In genomic region chr14:53881921-53882320, GRCh38 we compare ENCODE assay signal across 19 cellular contexts.
DNase-seq lines count a peak whose midpoint lies in the region; ATAC-seq, FAIRE-seq and TF ChIP-seq lines count a peak whose summit lies in the region.
"Had no signal": no experiment of that assay in that cellular context is flagged by ENCODE, and none has a peak within 500 bp of the region (broad histone marks: within the 10 kb centered on the region; RNA-seq: fewer than 3 reads in every experiment).

No MANE protein-coding gene starts in this region.

- no peaks in the 10 kb centered on the region for H3K36me3 Mint-ChIP-seq in astrocyte (ENCODE audit: low read depth, unreplicated experiment)
- H3K36me3 Mint-ChIP-seq in CD8-positive, alpha-beta memory T cell: no peaks in the 10 kb centered on the region
- H3K36me3 Mint-ChIP-seq: CD14-positive monocyte had no signal

- dilution Hi-C loops in mammary epithelial cell (cut with HindIII; ENCODE audit: low sequenced_read_pairs): no loop called here

- 75 to 77% methylated on average over 5 of the region's 5 CpGs for WGBS in heart right ventricle, 2 donors
- 68% methylated on average over 5 of the region's 5 CpGs for WGBS in liver
- 43% methylated on average over 5 of the region's 5 CpGs for WGBS in smooth muscle cell (ENCODE audit: low lambda C conversion rate)
- 62% methylated on average over 5 of the region's 5 CpGs for WGBS in mammary epithelial cell (ENCODE audit: low coverage, missing lambda C conversion rate)

- FAIRE-seq in astrocyte (lab: Jason Lieb, UNC): no peak
- FAIRE-seq: GM12891, GM18507 had no signal

- H3K4me3 Mint-ChIP-seq in astrocyte (ENCODE audit: unreplicated experiment): no peak overlapping the region
- H3K4me3 Mint-ChIP-seq in CD8-positive, alpha-beta memory T cell: no peak overlapping the region
- H3K4me3 Mint-ChIP-seq: CD14-positive monocyte had no signal

- TF ChIP-seq CTCF in left ventricle myocardium inferior (IDR thresholded peaks at IDR 0.05; ENCODE audit: borderline replicate concordance) (no peak), heart right ventricle (IDR thresholded peaks at IDR 0.05) (no peak), astrocyte (IDR thresholded peaks at IDR 0.05; ENCODE audit: insufficient read depth, low read depth, low read length) (no peak), liver (IDR thresholded peaks at IDR 0.05; ENCODE audit: low read depth, low read length, missing input control) (no peak), smooth muscle cell (IDR thresholded peaks at IDR 0.05; ENCODE audit: borderline replicate concordance, insufficient read depth, poor library complexity, severe bottlenecking) (no peak), mammary epithelial cell (conservative IDR thresholded peaks at IDR 0.05 in 1 of 2, IDR thresholded peaks at IDR 0.05 in 1 of 2; ENCODE audit: extremely low read depth in 1 of 2, insufficient read depth in 1 of 2, low read depth in 1 of 2, low read length in 2 of 2) (no peak)

- no peaks in the 10 kb centered on the region for H4K20me1 ChIP-seq in astrocyte (ENCODE audit: insufficient read depth, low read length)
- H4K20me1 ChIP-seq in smooth muscle cell (ENCODE audit: low read depth): no peaks in the 10 kb centered on the region
- no peaks in the 10 kb centered on the region for H4K20me1 ChIP-seq in mammary epithelial cell (ENCODE audit: insufficient read depth, low read length)

- H3K36me3 ChIP-seq in left ventricle myocardium inferior (no peaks in the 10 kb centered on the region), heart right ventricle (no peaks in the 10 kb centered on the region), astrocyte (ENCODE audit: insufficient read depth, low read length) (no peaks in the 10 kb centered on the region), liver (ENCODE audit: control insufficient read depth in 4 of 4, insufficient read depth in 3 of 4, low read depth in 1 of 4, low read length in 3 of 4) (no peaks in the 10 kb centered on the region), smooth muscle cell (ENCODE audit: low read depth) (no peaks in the 10 kb centered on the region), mammary epithelial cell (ENCODE audit: insufficient read depth, low read length) (no peaks in the 10 kb centered on the region)
- no peaks in the 10 kb centered on the region for H3K36me3 ChIP-seq in CD8-positive, alpha-beta memory T cell (ENCODE audit: insufficient read depth, low read length)

- H3K4me3 ChIP-seq in left ventricle myocardium inferior (no peak overlapping the region), heart right ventricle (no peak overlapping the region), astrocyte (ENCODE audit: insufficient read depth, low read depth, low read length) (no peak overlapping the region), liver (ENCODE audit: low read depth in 1 of 3, low read length in 3 of 3) (peak overlapping the region in 1 of 3 donors; percentile 8), smooth muscle cell (peak overlapping the region; percentile 11), mammary epithelial cell (replicated peaks in 1 of 3; ENCODE audit: insufficient read depth in 1 of 3, low read depth in 2 of 3, low read length in 3 of 3) (no peak overlapping the region)
- H3K4me3 ChIP-seq in CD8-positive, alpha-beta memory T cell (ENCODE audit: low read length): no peak overlapping the region
- H3K4me3 ChIP-seq: SK-N-MC had no signal

- H3K27ac ChIP-seq in left ventricle myocardium inferior (replicated peaks) (peak overlapping the region; percentile 81), heart right ventricle (peak overlapping the region in 3 of 10 donors; percentile 19 to 78 (median 34)), astrocyte (ENCODE audit: low read depth, low read length) (no peak overlapping the region), liver (ENCODE audit: low read depth in 1 of 2, low read length in 2 of 2) (peak overlapping the region; percentile 42 to 70), smooth muscle cell (ENCODE audit: low read depth) (peak overlapping the region; percentile 92), mammary epithelial cell (ENCODE audit: insufficient read depth, low read depth, low read length) (no peak overlapping the region)
- no peak overlapping the region for H3K27ac ChIP-seq in CD8-positive, alpha-beta memory T cell (ENCODE audit: low read depth, low read length)
- H3K27ac ChIP-seq: 22Rv1, SK-N-MC had no signal

- in situ Hi-C loops in mammary epithelial cell (cut with MboI; ENCODE audit: low sequenced_read_pairs in 2 of 2): no loop called here

- no peak overlapping the region for H3K9ac ChIP-seq in astrocyte (ENCODE audit: low read length)
- H3K9ac ChIP-seq in liver (ENCODE audit: low read depth in 1 of 2, low read length in 2 of 2): no peak overlapping the region
- H3K9ac ChIP-seq in smooth muscle cell (ENCODE audit: low read depth): peak overlapping the region; percentile 49
- no peak overlapping the region for H3K9ac ChIP-seq in mammary epithelial cell (ENCODE audit: insufficient read depth, low read length)

- no peaks in the 10 kb centered on the region for H3K9me3 Mint-ChIP-seq in astrocyte (ENCODE audit: unreplicated experiment)
- H3K9me3 Mint-ChIP-seq in CD8-positive, alpha-beta memory T cell: peaks cover 0 to 7% (median 4%) of the 10 kb centered on the region in 5 donors

- peaks cover 40% of the 10 kb centered on the region for H3K4me1 ChIP-seq in left ventricle myocardium inferior
- peaks cover 0 to 54% (median 17%) of the 10 kb centered on the region in 9 donors for H3K4me1 ChIP-seq in heart right ventricle
- H3K4me1 ChIP-seq in astrocyte (ENCODE audit: insufficient read depth, low read length): no peaks in the 10 kb centered on the region
- H3K4me1 ChIP-seq in liver (ENCODE audit: control insufficient read depth in 4 of 4, insufficient read depth in 4 of 4, low read length in 3 of 4): peaks cover 0 to 16% (median 6%) of the 10 kb centered on the region in 4 donors
- peaks cover 21% of the 10 kb centered on the region for H3K4me1 ChIP-seq in smooth muscle cell (ENCODE audit: low read depth)
- no peaks in the 10 kb centered on the region for H3K4me1 ChIP-seq in mammary epithelial cell (ENCODE audit: insufficient read depth, low read length)
- no peaks in the 10 kb centered on the region for H3K4me1 ChIP-seq in CD8-positive, alpha-beta memory T cell (ENCODE audit: insufficient read depth, low read length)

- H2AFZ ChIP-seq in astrocyte (ENCODE audit: low read depth, low read length) (no peak overlapping the region), smooth muscle cell (ENCODE audit: low read depth) (peak overlapping the region; percentile 53), mammary epithelial cell (ENCODE audit: low read depth, low read length) (no peak overlapping the region)

- H3K79me2 ChIP-seq in astrocyte (ENCODE audit: insufficient read depth, low read length) (no peaks in the 10 kb centered on the region), smooth muscle cell (ENCODE audit: low read depth) (no peaks in the 10 kb centered on the region), mammary epithelial cell (ENCODE audit: insufficient read depth, low read length) (no peaks in the 10 kb centered on the region)

- H3K27me3 ChIP-seq in left ventricle myocardium inferior (ENCODE audit: low read depth) (no peaks in the 10 kb centered on the region), heart right ventricle (no peaks in the 10 kb centered on the region), astrocyte (ENCODE audit: insufficient read depth, low read length) (no peaks in the 10 kb centered on the region), liver (ENCODE audit: control insufficient read depth in 4 of 4, insufficient read depth in 4 of 4, low read length in 3 of 4) (no peaks in the 10 kb centered on the region), smooth muscle cell (ENCODE audit: low read depth) (no peaks in the 10 kb centered on the region), mammary epithelial cell (ENCODE audit: insufficient read depth, low read length) (peaks cover 4% of the 10 kb centered on the region)
- no peaks in the 10 kb centered on the region for H3K27me3 ChIP-seq in CD8-positive, alpha-beta memory T cell (ENCODE audit: insufficient read depth, low read length, poor library complexity, severe bottlenecking)

- no peak for DNase-seq in left ventricle myocardium inferior
- no peak for DNase-seq in heart right ventricle
- no peak for DNase-seq in astrocyte (ENCODE audit: low read depth)
- DNase-seq in smooth muscle cell (lab: John Stamatoyannopoulos, UW; ENCODE audit: unreplicated experiment): no peak
- no peak for DNase-seq in mammary epithelial cell
- DNase-seq in CD8-positive, alpha-beta memory T cell: no peak
- no peak for DNase-seq in effector CD8-positive, alpha-beta T cell (lab: John Stamatoyannopoulos, UW)
- DNase-seq: DMS 273 treated with DMSO at 0.1 percent for 48 hours, GDM1, Kasumi-1, NCI-H1092 treated with DMSO at 0.1 percent for 48 hours, NCI-H2081 treated with DMSO at 0.1 percent for 48 hours, Right ventricle myocardium superior had no signal

- peaks cover 15% of the 10 kb centered on the region for H3F3A ChIP-seq in smooth muscle cell (ENCODE audit: low read depth)

- TF ChIP-seq RAD21 in liver (IDR thresholded peaks at IDR 0.05): no peak

- no TSS peak for BruUV-seq in mammary epithelial cell (replicated peaks; lab: Mats Ljungman, UMichigan)

- no peak overlapping the region for H3K4me2 ChIP-seq in astrocyte (ENCODE audit: low read length)
- peak overlapping the region; percentile 76 for H3K4me2 ChIP-seq in smooth muscle cell
- H3K4me2 ChIP-seq in mammary epithelial cell (ENCODE audit: insufficient read depth, low read depth, low read length): no peak overlapping the region

- H3K27me3 Mint-ChIP-seq in astrocyte (ENCODE audit: low read depth, unreplicated experiment): no peaks in the 10 kb centered on the region
- H3K27me3 Mint-ChIP-seq in CD8-positive, alpha-beta memory T cell: no peaks in the 10 kb centered on the region

- H3K9me3 ChIP-seq in left ventricle myocardium inferior (replicated peaks) (no peaks in the 10 kb centered on the region), heart right ventricle (peaks cover 0 to 7% (median 0%) of the 10 kb centered on the region in 11 donors), astrocyte (ENCODE audit: insufficient read depth, low read depth, low read length) (no peaks in the 10 kb centered on the region), liver (ENCODE audit: control insufficient read depth in 4 of 4, low read length in 3 of 4) (no peaks in the 10 kb centered on the region), smooth muscle cell (replicated peaks; ENCODE audit: low read depth) (no peaks in the 10 kb centered on the region), mammary epithelial cell (replicated peaks; ENCODE audit: insufficient read depth, low read length) (no peaks in the 10 kb centered on the region)
- H3K9me3 ChIP-seq in CD8-positive, alpha-beta memory T cell (ENCODE audit: low read length): no peaks in the 10 kb centered on the region

- POLR2A ChIA-PET in CD8-positive, alpha-beta memory T cell (lab: Charles Lee): no interaction called here

- ATAC-seq in heart right ventricle: no peak

- H3K4me1 Mint-ChIP-seq in astrocyte (ENCODE audit: low read depth, unreplicated experiment): peaks cover 26% of the 10 kb centered on the region
- H3K4me1 Mint-ChIP-seq in CD8-positive, alpha-beta memory T cell: no peaks in the 10 kb centered on the region
- H3K4me1 Mint-ChIP-seq: CD14-positive monocyte had no signal

- CTCF ChIA-PET in mammary epithelial cell (lab: Charles Lee; ENCODE audit: low non-redundant PET): no interaction called here
- CTCF ChIA-PET in CD8-positive, alpha-beta memory T cell (lab: Charles Lee): no interaction called here

- intact Hi-C loops in left ventricle myocardium inferior (cut with micrococcal nuclease): no loop called here
- intact Hi-C loops in heart right ventricle (cut with DNase I): no loop called here
- intact Hi-C loops in mammary epithelial cell (cut with micrococcal nuclease): no loop called here

- peak overlapping the region; percentile 88 for H3K27ac Mint-ChIP-seq in astrocyte (ENCODE audit: unreplicated experiment)
- no peak overlapping the region for H3K27ac Mint-ChIP-seq in CD8-positive, alpha-beta memory T cell
- H3K27ac Mint-ChIP-seq: CD14-positive monocyte had no signal

Comparison
In these comparisons a context has a peak if more than half of its experiments do, and no peak if none do; other contexts are left out.
1. H3K27ac ChIP-seq: peak in left ventricle myocardium inferior (single experiment), liver (2 of 2) and smooth muscle cell (single experiment); none in astrocyte (single experiment), mammary epithelial cell (single experiment) and CD8-positive, alpha-beta memory T cell (single experiment).